ENCODE assay signal across 16 cellular contexts in genomic region chr14:72614365-72614764, GRCh38.
DNase-seq lines count a peak whose midpoint lies in the region; ATAC-seq, FAIRE-seq and TF ChIP-seq lines count a peak whose summit lies in the region.
"Had no signal": no experiment of that assay in that cellular context is flagged by ENCODE, and none has a peak within 500 bp of the region (broad histone marks: within the 10 kb centered on the region; RNA-seq: fewer than 3 reads in every experiment).

No MANE protein-coding gene starts in this region.

- peak overlapping the region; percentile 71 for H2AK9ac ChIP-seq in IMR-90 (replicated peaks; ENCODE audit: low read depth, low read length, poor library complexity)

- H3K4ac ChIP-seq in IMR-90 (ENCODE audit: low read depth, low read length) (peak overlapping the region; percentile 88), mesenchymal stem cell (ENCODE audit: low read depth in 1 of 2, low read length in 2 of 2) (peak overlapping the region in 1 of 2 experiments; percentile 27)

- H2BK5ac ChIP-seq in IMR-90 (ENCODE audit: low read depth, low read length, poor library complexity, severe bottlenecking) = peak overlapping the region; percentile 77
- no peak overlapping the region for H2BK5ac ChIP-seq in mesenchymal stem cell (ENCODE audit: low read depth, low read length, poor library complexity, severe bottlenecking)

- peak overlapping the region; percentile 2 to 79 for H2BK12ac ChIP-seq in mesenchymal stem cell (ENCODE audit: low read length in 2 of 2)

- TF ChIP-seq RAD21 in IMR-90 (IDR thresholded peaks at IDR 0.05; ENCODE audit: low read length) = no peak

- H3K18ac ChIP-seq in IMR-90 (ENCODE audit: low read depth, low read length) (peak overlapping the region; percentile 71), mesenchymal stem cell (ENCODE audit: low read depth in 1 of 2, low read length in 2 of 2) (peak overlapping the region in 1 of 2 experiments; percentile 18)

- H4K20me1 ChIP-seq in IMR-90 (ENCODE audit: insufficient read depth, low read length) = no peaks in the 10 kb centered on the region

- dilution Hi-C loops in IMR-90 (cut with HindIII; ENCODE audit: low sequenced_read_pairs, unreplicated experiment) = no loop called here

- H3K27ac ChIP-seq in IMR-90 (ENCODE audit: insufficient read depth, low read length) (peak overlapping the region; percentile 19), mesenchymal stem cell (ENCODE audit: low read length, poor library complexity, severe bottlenecking) (peak overlapping the region; percentile 22), skeletal muscle tissue (ENCODE audit: low read depth, low read length) (peak overlapping the region; percentile 44)

- no peak for TF ChIP-seq CTCF in IMR-90 (conservative IDR thresholded peaks at IDR 0.05; ENCODE audit: low read depth, low read length)

- peak overlapping the region; percentile 92 for H2AK5ac ChIP-seq in IMR-90 (ENCODE audit: low read depth, low read length)
- H2AK5ac ChIP-seq in mesenchymal stem cell (ENCODE audit: low read length, severe bottlenecking) = peak overlapping the region; percentile 88

- ATAC-seq in IMR-90 (ENCODE audit: low read depth) (no peak), HG02870 (IDR thresholded peaks at IDR 0.05; ENCODE audit: unreplicated experiment) (no peak)
- ATAC-seq: HepG2 had no signal

- peak overlapping the region; percentile 90 for H3K14ac ChIP-seq in IMR-90 (replicated peaks; ENCODE audit: low read depth, low read length)
- H3K14ac ChIP-seq in mesenchymal stem cell (ENCODE audit: low read length in 2 of 2) = peak overlapping the region in 1 of 2 experiments; percentile 63

- FAIRE-seq in GM19239 (lab: Jason Lieb, UNC) = no peak
- FAIRE-seq: HepG2 had no signal

- H3K27me3 ChIP-seq in IMR-90 (ENCODE audit: control insufficient read depth, insufficient read depth, low read length) (no peaks in the 10 kb centered on the region), mesenchymal stem cell (ENCODE audit: control insufficient read depth in 1 of 2, insufficient read depth in 1 of 2, low read length in 2 of 2) (no peaks in the 10 kb centered on the region), skeletal muscle tissue (ENCODE audit: control insufficient read depth in 3 of 3, insufficient read depth in 3 of 3, low read length in 3 of 3) (no peaks in the 10 kb centered on the region)

- H2BK15ac ChIP-seq in IMR-90 (ENCODE audit: low read depth, low read length) = peak overlapping the region; percentile 88; the same call in 2 of the 3 replicates
- no peak overlapping the region for H2BK15ac ChIP-seq in mesenchymal stem cell (ENCODE audit: low read depth, poor library complexity, severe bottlenecking)

- in situ Hi-C loops in IMR-90 (cut with MboI; ENCODE audit: low sequenced_read_pairs) = no loop called here

- POLR2A ChIA-PET in IMR-90 (lab: Charles Lee; ENCODE audit: unreplicated experiment) = no interaction called here

- H3K4me1 ChIP-seq in IMR-90 (ENCODE audit: control insufficient read depth, insufficient read depth, low read length) (peaks cover 43% of the 10 kb centered on the region), mesenchymal stem cell (ENCODE audit: control insufficient read depth, insufficient read depth, low read depth, low read length) (peaks cover 67% of the 10 kb centered on the region), skeletal muscle tissue (ENCODE audit: control insufficient read depth in 3 of 3, insufficient read depth in 3 of 3, low read length in 3 of 3) (peaks cover 62 to 79% (median 68%) of the 10 kb centered on the region in 3 donors)

- H3K9me3 ChIP-seq in IMR-90 (ENCODE audit: control insufficient read depth, insufficient read depth, low read length) = no peaks in the 10 kb centered on the region
- no peaks in the 10 kb centered on the region for H3K9me3 ChIP-seq in mesenchymal stem cell (ENCODE audit: control insufficient read depth, low read length)
- no peaks in the 10 kb centered on the region for H3K9me3 ChIP-seq in skeletal muscle tissue (ENCODE audit: control insufficient read depth in 3 of 3, low read length in 3 of 3)

- H3K4me2 ChIP-seq in IMR-90 (ENCODE audit: low read depth, low read length) = no peak overlapping the region
- no peak overlapping the region for H3K4me2 ChIP-seq in mesenchymal stem cell (ENCODE audit: low read length, poor library complexity, severe bottlenecking)

- intact Hi-C loops in IMR-90 (cut with micrococcal nuclease) = no loop called here

- H4K8ac ChIP-seq in IMR-90 (ENCODE audit: low read depth in 2 of 2, low read length in 2 of 2) (peak overlapping the region; percentile 59 to 65; a peak in 3 of 4 replicates), mesenchymal stem cell (ENCODE audit: low read length) (peak overlapping the region; percentile 76)

- peak overlapping the region; percentile 74 for H4K5ac ChIP-seq in IMR-90 (ENCODE audit: low read depth, low read length)

- no peak overlapping the region for H3K56ac ChIP-seq in IMR-90 (ENCODE audit: extremely low read depth, insufficient read depth, low read length)

- peaks cover 37% of the 10 kb centered on the region for H3K9me1 ChIP-seq in IMR-90 (ENCODE audit: insufficient read depth, low read length)

- H2BK20ac ChIP-seq in IMR-90 (ENCODE audit: low read depth, low read length) = peak overlapping the region; percentile 81

- H3K79me1 ChIP-seq in IMR-90 (ENCODE audit: low read depth in 1 of 2, low read length in 2 of 2) = peaks cover 0 to 16% of the 10 kb centered on the region in 2 experiments; a peak in 2 of 4 replicates
- H3K79me1 ChIP-seq in mesenchymal stem cell (replicated peaks; ENCODE audit: low read length, poor library complexity, severe bottlenecking) = no peaks in the 10 kb centered on the region

- BruUV-seq in IMR-90 (replicated peaks; lab: Mats Ljungman, UMichigan) = no TSS peak

- H2AFZ ChIP-seq in IMR-90 (replicated peaks; ENCODE audit: low read length, poor library complexity) = peak overlapping the region; percentile 68
- no peak overlapping the region for H2AFZ ChIP-seq in mesenchymal stem cell (ENCODE audit: low read depth, low read length)

- H3K9ac ChIP-seq in IMR-90 (ENCODE audit: low read depth, low read length) (no peak overlapping the region), mesenchymal stem cell (ENCODE audit: low read length) (no peak overlapping the region), skeletal muscle tissue (ENCODE audit: low read depth in 1 of 3, low read length in 3 of 3) (no peak overlapping the region)

- H3K23ac ChIP-seq in IMR-90 (ENCODE audit: low read depth, low read length) (peak overlapping the region; percentile 64; the same call in 1 of the 2 replicates), mesenchymal stem cell (ENCODE audit: low read length in 2 of 2) (no peak overlapping the region)

- H4K91ac ChIP-seq in IMR-90 (ENCODE audit: insufficient read depth, low read depth, low read length) = peak overlapping the region; percentile 92
- H4K91ac ChIP-seq in mesenchymal stem cell (ENCODE audit: low read length) = peak overlapping the region; percentile 22

- H2BK120ac ChIP-seq in IMR-90 (ENCODE audit: low read depth, low read length) = peak overlapping the region; percentile 100
- no peak overlapping the region for H2BK120ac ChIP-seq in mesenchymal stem cell (ENCODE audit: low read depth, low read length)

- peak; percentile 40 for DNase-seq in activated CD8-positive, alpha-beta memory T cell treated with anti-CD3 and anti-CD28 coated beads for 24 hours
- no peak for DNase-seq in activated CD8-positive, alpha-beta memory T cell treated with anti-CD3 and anti-CD28 coated beads, Interleukin-2, amount 50 U/mL, for 4 hours
- DNase-seq in IMR-90 = no peak
- DNase-seq in mesenchymal stem cell = no peak
- DNase-seq in GM19239 (ENCODE audit: insufficient read length, low spot score) = no peak
- no peak for DNase-seq in Kasumi-1 (lab: John Stamatoyannopoulos, UW)
- DNase-seq: 8988T; CD4-positive, CD25-positive, alpha-beta regulatory T cell; DMS53; H7; NCI-H2029; NCI-H82; SIG-M5 had no signal

- CTCF ChIA-PET in IMR-90 (lab: Yijun Ruan, JAX) = no interaction called here

- no peaks in the 10 kb centered on the region for H3K36me3 ChIP-seq in IMR-90 (ENCODE audit: control insufficient read depth, insufficient read depth, low read length)
- H3K36me3 ChIP-seq in mesenchymal stem cell (ENCODE audit: control insufficient read depth in 1 of 2, insufficient read depth in 2 of 2, low read depth in 1 of 2, low read length in 2 of 2) = no peaks in the 10 kb centered on the region
- peaks cover 0 to under 1% (median 0%) of the 10 kb centered on the region in 3 donors for H3K36me3 ChIP-seq in skeletal muscle tissue (ENCODE audit: control insufficient read depth in 3 of 3, insufficient read depth in 3 of 3, low read length in 3 of 3)

- H3K4me3 ChIP-seq in IMR-90 (ENCODE audit: insufficient read depth, low read depth, low read length) (no peak overlapping the region), mesenchymal stem cell (ENCODE audit: insufficient read depth in 1 of 2, low read depth in 1 of 2, low read length in 2 of 2) (no peak overlapping the region), skeletal muscle tissue (ENCODE audit: low read length in 3 of 3) (no peak overlapping the region)

- TF ChIP-seq POLR2A in IMR-90 (IDR thresholded peaks at IDR 0.05; ENCODE audit: low read depth, low read length) = no peak

- WGBS in IMR-90 (ENCODE audit: extremely low coverage in 2 of 2, insufficient read length in 1 of 2), 2 experiments = no CpG with 5 or more reads among the region's 3 CpGs
- WGBS in mesenchymal stem cell = 73% methylated on average over 1 of the region's 3 CpGs

TF ChIP-seq in IMR-90, 13 proteins besides CTCF, POLR2A, EP300 and RAD21 (continues in another document):
- no peak for TF ChIP-seq SMC3 (IDR thresholded peaks at IDR 0.05; ENCODE audit: low read depth, low read length)
- TF ChIP-seq CEBPB (IDR thresholded peaks at IDR 0.05; ENCODE audit: low read depth, low read length) = no peak
- TF ChIP-seq BHLHE40 (IDR thresholded peaks at IDR 0.05; ENCODE audit: low read depth, low read length) = no peak
- TF ChIP-seq MXI1 (IDR thresholded peaks at IDR 0.05; ENCODE audit: borderline replicate concordance, low read depth, low read length) = no peak
- TF ChIP-seq CHD1 (IDR thresholded peaks at IDR 0.05; ENCODE audit: low read depth, low read length) = no peak
- no peak for TF ChIP-seq USF2 (IDR thresholded peaks at IDR 0.05; ENCODE audit: low read depth, low read length)
